Comparison of ENCODE assay signal across 8 cellular contexts in the genomic region with DNA sequence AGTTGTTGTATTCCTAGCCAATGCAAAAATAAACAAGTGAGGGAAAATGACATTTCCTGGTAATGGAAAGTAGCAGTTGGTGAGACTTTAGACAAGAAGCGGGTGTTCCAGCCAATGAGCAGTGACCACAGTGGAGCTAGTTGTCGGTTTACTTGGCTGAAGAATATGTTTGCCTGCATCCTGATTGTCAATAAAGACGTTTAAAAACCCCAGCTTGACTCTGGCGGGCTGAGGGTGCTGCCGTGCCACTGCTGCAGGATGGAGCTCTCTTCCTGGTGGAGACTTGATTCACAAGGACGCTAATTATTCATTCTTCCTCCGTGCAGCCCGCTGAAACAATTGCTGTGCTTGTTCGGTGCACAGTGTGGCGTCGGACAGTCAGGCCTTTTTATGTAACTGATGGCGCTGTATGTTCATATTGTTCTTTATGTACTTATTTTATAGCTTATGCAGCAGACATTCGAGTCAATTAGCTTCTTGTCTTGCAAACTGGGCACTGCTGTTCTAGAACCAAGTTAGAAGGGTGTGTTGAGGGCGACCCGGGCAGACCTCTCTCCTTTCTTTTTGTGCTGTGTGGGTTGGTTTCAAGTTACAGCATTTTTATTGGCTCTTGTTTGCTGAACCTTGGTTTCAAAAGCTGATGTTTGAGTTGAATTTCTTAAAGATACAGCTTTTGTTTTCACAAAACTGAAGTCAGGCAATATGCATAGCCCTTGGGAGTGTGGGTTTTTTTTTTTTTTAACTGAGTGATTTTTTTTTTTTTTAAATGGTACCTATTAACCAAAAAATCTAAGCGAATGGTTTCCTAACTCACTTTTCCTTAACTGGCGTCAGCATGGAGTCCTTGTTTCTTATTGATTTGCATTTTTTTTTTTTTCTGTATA.
A peak's percentile ranks its signal among the peaks of the same experiment; 100 is the strongest.
DNase-seq lines count a peak whose midpoint lies in the region; ATAC-seq and TF ChIP-seq lines count a peak whose summit lies in the region.

No MANE protein-coding gene starts in this region.

- H3K4me1 ChIP-seq in gastroesophageal sphincter (peaks cover 0 to 69% (median 0%) of the 10 kb centered on the region in 3 donors), neuronal stem cell (ENCODE audit: control insufficient read depth in 2 of 2, insufficient read depth in 1 of 2, low read depth in 1 of 2, low read length in 2 of 2) (peaks cover 27 to 47% of the 10 kb centered on the region in 2 donors)

- TF ChIP-seq CTCF in 22Rv1 (IDR thresholded peaks at IDR 0.05) (no peak), VCaP (conservative IDR thresholded peaks at IDR 0.05) (no peak), gastroesophageal sphincter (IDR thresholded peaks at IDR 0.05) (no peak), CD14-positive monocyte (IDR thresholded peaks at IDR 0.05) (no peak)

- peak overlapping the region; percentile 67 for H3K4me2 ChIP-seq in neuronal stem cell (ENCODE audit: insufficient read depth, low read length, poor library complexity, severe bottlenecking)

- no peak overlapping the region for H3K14ac ChIP-seq in neuronal stem cell (ENCODE audit: low read length)

- no peaks in the 10 kb centered on the region for H3K27me3 ChIP-seq in gastroesophageal sphincter
- no peaks in the 10 kb centered on the region for H3K27me3 ChIP-seq in neuronal stem cell (ENCODE audit: control insufficient read depth in 3 of 3, insufficient read depth in 3 of 3, low read depth in 1 of 3, low read length in 3 of 3)

- peaks cover 2% of the 10 kb centered on the region for H3K79me1 ChIP-seq in neuronal stem cell (ENCODE audit: low read depth, low read length)

- H3K23ac ChIP-seq in neuronal stem cell (ENCODE audit: low read depth, low read length, poor library complexity) = no peak overlapping the region

- no peak overlapping the region for H3K4ac ChIP-seq in neuronal stem cell (ENCODE audit: low read length)

- H2BK12ac ChIP-seq in neuronal stem cell (ENCODE audit: low read length) = no peak overlapping the region

- H3K27ac Mint-ChIP-seq in CD14-positive monocyte = no peak overlapping the region

- peak; percentile 33 for DNase-seq in LoVo (ENCODE audit: low spot score)
- DNase-seq in neuronal stem cell (ENCODE audit: low spot score) = peak; percentile 73
- DNase-seq in CD14-positive monocyte (ENCODE audit: low spot score) = no peak
- no peak for DNase-seq in cerebellar cortex (ENCODE audit: low spot score)

- ATAC-seq in GM18498 (IDR thresholded peaks at IDR 0.05; ENCODE audit: unreplicated experiment) (peak; percentile 88), gastroesophageal sphincter (peak; percentile 54)

- no peak overlapping the region for H4K91ac ChIP-seq in neuronal stem cell (ENCODE audit: low read depth, low read length, poor library complexity)

- peak overlapping the region; percentile 57 for H2AFZ ChIP-seq in neuronal stem cell (ENCODE audit: low read length)

- H3K4me3 Mint-ChIP-seq in CD14-positive monocyte = peak overlapping the region in 1 of 2 donors; percentile 58

- peak overlapping the region; percentile 5 to 41 for H3K4me3 ChIP-seq in gastroesophageal sphincter
- H3K4me3 ChIP-seq in neuronal stem cell (ENCODE audit: low read length in 2 of 2) = peak overlapping the region in 1 of 2 donors; percentile 46

- no peak overlapping the region for H2BK15ac ChIP-seq in neuronal stem cell (ENCODE audit: low read length)

- intact Hi-C loops in CD14-positive monocyte (cut with micrococcal nuclease) = no loop called here

- peaks cover 30 to 52% (median 32%) of the 10 kb centered on the region in 3 donors for H3K27me3 Mint-ChIP-seq in CD14-positive monocyte (ENCODE audit: low read depth in 3 of 3)

- H3K36me3 ChIP-seq in gastroesophageal sphincter (no peaks in the 10 kb centered on the region), neuronal stem cell (replicated peaks in 1 of 2; ENCODE audit: control insufficient read depth in 2 of 2, insufficient read depth in 2 of 2, low read length in 2 of 2) (no peaks in the 10 kb centered on the region)

- no peak overlapping the region for H2BK5ac ChIP-seq in neuronal stem cell (ENCODE audit: low read length)

- H3K9ac ChIP-seq in neuronal stem cell (ENCODE audit: low read depth, low read length, poor library complexity) = peak overlapping the region; percentile 38

- no peaks in the 10 kb centered on the region for H3K36me3 Mint-ChIP-seq in CD14-positive monocyte

- H4K8ac ChIP-seq in neuronal stem cell (ENCODE audit: low read depth, low read length) = no peak overlapping the region

- no peaks in the 10 kb centered on the region for H3K9me3 ChIP-seq in gastroesophageal sphincter
- no peaks in the 10 kb centered on the region for H3K9me3 ChIP-seq in neuronal stem cell (replicated peaks in 1 of 2; ENCODE audit: control insufficient read depth in 2 of 2, insufficient read depth in 1 of 2, low read depth in 1 of 2, low read length in 2 of 2)

- no peak overlapping the region for H2BK120ac ChIP-seq in neuronal stem cell (ENCODE audit: low read depth, low read length)

- TF ChIP-seq POLR2A in gastroesophageal sphincter (IDR thresholded peaks at IDR 0.05) = no peak

- H3K27ac ChIP-seq in 22Rv1 (peak overlapping the region; percentile 90), VCaP (peak overlapping the region; percentile 83), gastroesophageal sphincter (peak overlapping the region in 3 of 4 donors; percentile 23 to 42 (median 35)), neuronal stem cell (replicated peaks; ENCODE audit: low read length) (peak overlapping the region; percentile 88)

- H3K9me3 Mint-ChIP-seq in CD14-positive monocyte = peaks cover 0 to 4% (median 0%) of the 10 kb centered on the region in 7 donors

- WGBS in gastroesophageal sphincter (ENCODE audit: low coverage in 1 of 2), 2 donors = 34 to 51% methylated on average over 15 to 16 of the region's 17 CpGs
- no CpG with 5 or more reads among the region's 17 CpGs for WGBS in neuronal stem cell (ENCODE audit: extremely low coverage in 2 of 2, insufficient read length in 2 of 2, insufficient replicate concordance in 1 of 2), 2 donors

- H3K4me1 Mint-ChIP-seq in CD14-positive monocyte = no peaks in the 10 kb centered on the region

- no peak for TF ChIP-seq EP300 in gastroesophageal sphincter (IDR thresholded peaks at IDR 0.05)

- no peak overlapping the region for H2AK5ac ChIP-seq in neuronal stem cell (ENCODE audit: low read depth, low read length)

- H3K18ac ChIP-seq in neuronal stem cell (ENCODE audit: low read length) = peak overlapping the region; percentile 44

Comparison
In these comparisons a context has a peak if more than half of its experiments do, and no peak if none do; other contexts are left out.
1. H3K27ac ChIP-seq: peak in every context shown above with its lines; median percentile 90 in 22Rv1; 88 in neuronal stem cell; 83 in VCaP; 35 in gastroesophageal sphincter.
2. DNase-seq: peak in LoVo (single experiment) and neuronal stem cell (single experiment); none in CD14-positive monocyte (single experiment) and cerebellar cortex (single experiment).